In genomic region chr17:39761861-39762496, GRCh38 we compare ENCODE assay signal across 1 cellular context.
TF ChIP-seq lines count a peak whose summit lies in the region.

No MANE protein-coding gene starts in this region.

TF ChIP-seq in SK-N-SH treated with all-trans-retinoic acid at 6 μM for 48 hours, 23 proteins besides CTCF, POLR2A, EP300 and RAD21 (continued from another document):
- TF ChIP-seq CREB5 (CRISPR knock-in tag; IDR thresholded peaks at IDR 0.05; ENCODE audit: low read depth) (no peak), ZC3H10 (CRISPR knock-in tag; IDR thresholded peaks at IDR 0.05) (no peak), TSHZ2 (CRISPR knock-in tag; IDR thresholded peaks at IDR 0.05) (no peak), CSRNP3 (CRISPR knock-in tag; IDR thresholded peaks at IDR 0.05) (no peak), TCF4 (CRISPR knock-in tag; IDR thresholded peaks at IDR 0.05; ENCODE audit: borderline replicate concordance) (no peak)
